Comparison of ENCODE assay signal across 9 cellular contexts in the genomic region with DNA sequence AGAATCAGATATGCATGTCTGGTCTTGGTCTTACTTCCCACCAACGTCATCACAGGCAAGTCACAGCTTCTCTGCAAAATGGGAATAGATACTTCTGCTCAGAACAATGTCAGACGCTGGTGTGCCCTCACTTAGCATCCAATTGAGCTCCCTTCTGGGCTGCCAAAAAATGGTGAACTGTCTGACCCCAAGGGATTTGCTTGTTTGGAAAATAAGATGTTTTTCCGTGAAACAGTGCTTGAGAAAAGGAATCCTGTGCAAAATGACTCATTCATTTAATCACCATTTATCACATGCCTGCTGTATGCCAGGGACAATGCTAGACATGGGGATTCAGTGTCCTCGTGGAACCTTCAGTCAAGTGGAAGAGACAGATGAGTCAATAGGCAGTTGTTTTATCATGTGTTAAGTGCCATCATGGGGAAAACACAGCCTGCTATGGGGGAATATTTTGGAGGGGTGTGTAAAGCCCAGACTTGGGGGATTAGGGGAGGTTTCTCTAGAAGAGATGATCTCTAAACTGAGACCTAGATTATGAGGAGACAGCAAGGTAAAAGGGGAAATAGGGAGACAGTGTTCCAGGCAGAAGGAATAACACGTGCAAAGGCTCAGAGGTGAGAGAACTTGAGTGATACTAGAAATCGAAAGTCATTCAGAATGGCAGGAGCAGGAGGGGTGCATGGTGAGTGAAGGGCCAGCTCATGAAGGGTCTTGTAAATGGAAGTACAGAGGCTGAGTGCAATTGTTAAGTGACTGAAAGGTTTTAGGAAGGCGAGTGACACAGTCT. TPM values are rescaled to one million over a fixed set of nuclear protein-coding genes. Genes with fewer than 3 reads are reported as not detected.
DNase-seq lines count a peak whose midpoint lies in the region; ATAC-seq and TF ChIP-seq lines count a peak whose summit lies in the region.
"Had no signal": no experiment of that assay in that cellular context is flagged by ENCODE, and none has a peak within 500 bp of the region (broad histone marks: within the 10 kb centered on the region; RNA-seq: fewer than 3 reads in every experiment).

No MANE protein-coding gene starts in this region.

- H3F3A ChIP-seq in PC-3 (ENCODE audit: low read length, unreplicated experiment), result no peaks in the 10 kb centered on the region

- H3K9me3 ChIP-seq in PC-3 (ENCODE audit: low read length) (no peaks in the 10 kb centered on the region), subcutaneous abdominal adipose tissue (ENCODE audit: control insufficient read depth in 5 of 5, low read length in 5 of 5) (no peaks in the 10 kb centered on the region)
- H3K9me3 ChIP-seq: pancreas had no signal

- H4K20me1 ChIP-seq in PC-3 (ENCODE audit: low read length), result no peaks in the 10 kb centered on the region

- peak overlapping the region; percentile 42 for H3K4me2 ChIP-seq in PC-3 (ENCODE audit: low read length)

- peaks cover 1 to 5% of the 10 kb centered on the region in 2 donors for H3K36me3 Mint-ChIP-seq in activated T-cell treated with anti-CD3 and anti-CD28 coated beads, Interleukin-2, amount 50 U/mL, for 72 hours (ENCODE audit: insufficient read depth in 2 of 2)
- no peaks in the 10 kb centered on the region for H3K36me3 Mint-ChIP-seq in progenitor cell of endocrine pancreas (ENCODE audit: insufficient read depth)

- no peak overlapping the region for H3K4me3 ChIP-seq in PC-3 (ENCODE audit: low read length)
- no peak overlapping the region for H3K4me3 ChIP-seq in subcutaneous abdominal adipose tissue (ENCODE audit: low read depth in 1 of 5, low read length in 5 of 5)
- H3K4me3 ChIP-seq: pancreas had no signal

- CTCF ChIA-PET in PC-3 (lab: Charles Lee), result interaction anchor here (0.5 to 0.7 kb wide), 2 partner anchors 11 to 85 kb away, joined by 3 to 4 read pairs; no protein-coding TSS in a partner anchor

- H3K9ac ChIP-seq in PC-3 (ENCODE audit: low read length) (peak overlapping the region; percentile 1; the same call in 1 of the 2 replicates), subcutaneous abdominal adipose tissue (ENCODE audit: low read length in 5 of 5) (no peak overlapping the region)

- H3K36me3 ChIP-seq in PC-3 (ENCODE audit: low read depth, low read length) (no peaks in the 10 kb centered on the region), subcutaneous abdominal adipose tissue (ENCODE audit: control insufficient read depth in 5 of 5, insufficient read depth in 5 of 5, low read length in 5 of 5) (no peaks in the 10 kb centered on the region)
- H3K36me3 ChIP-seq: pancreas had no signal

- intact Hi-C loops in PC-3 (cut with micrococcal nuclease), result loop anchor here (2.0 kb wide), 1 partner anchor 73 kb away; no protein-coding TSS in a partner anchor

- H3K4me1 Mint-ChIP-seq in activated T-cell treated with anti-CD3 and anti-CD28 coated beads, Interleukin-2, amount 50 U/mL, for 72 hours (ENCODE audit: low read depth), result peaks cover 53% of the 10 kb centered on the region
- H3K4me1 Mint-ChIP-seq in progenitor cell of endocrine pancreas (ENCODE audit: low read depth), result no peaks in the 10 kb centered on the region

- no peaks in the 10 kb centered on the region for H3K79me2 ChIP-seq in PC-3 (ENCODE audit: low read length)

- H3K9me2 ChIP-seq in PC-3 (replicated peaks; ENCODE audit: low read length), result no peaks in the 10 kb centered on the region

- peak overlapping the region; percentile 67 to 73 for H3K4me3 Mint-ChIP-seq in activated T-cell treated with anti-CD3 and anti-CD28 coated beads, Interleukin-2, amount 50 U/mL, for 72 hours
- no peak overlapping the region for H3K4me3 Mint-ChIP-seq in progenitor cell of endocrine pancreas (ENCODE audit: low read depth)

- H3K27me3 ChIP-seq in PC-3 (ENCODE audit: low read length), result no peaks in the 10 kb centered on the region
- H3K27me3 ChIP-seq in subcutaneous abdominal adipose tissue (ENCODE audit: control insufficient read depth in 5 of 5, insufficient read depth in 4 of 5, low read length in 5 of 5), result peaks cover 11 to 27% (median 20%) of the 10 kb centered on the region in 5 donors

- POLR2A ChIA-PET in PC-3 (lab: Charles Lee; ENCODE audit: unreplicated experiment), result interaction anchor here (0.5 to 0.6 kb wide), 3 partner anchors 31 to 245 kb away, joined by 4 to 12 read pairs (median 5); no protein-coding TSS in a partner anchor

- TF ChIP-seq CTCF in PC-3 (conservative IDR thresholded peaks at IDR 0.05; ENCODE audit: low read depth, low read length), result no peak
- TF ChIP-seq CTCF in progenitor cell of endocrine pancreas (IDR thresholded peaks at IDR 0.05; ENCODE audit: unreplicated experiment), result no peak

- H3K27me3 Mint-ChIP-seq in activated T-cell treated with anti-CD3 and anti-CD28 coated beads, Interleukin-2, amount 50 U/mL, for 72 hours (ENCODE audit: low read depth), result peaks cover 37% of the 10 kb centered on the region
- H3K27me3 Mint-ChIP-seq in progenitor cell of endocrine pancreas, result peaks cover 62% of the 10 kb centered on the region

- ATAC-seq in activated T-cell treated with anti-CD3 and anti-CD28 coated beads, Interleukin-2, amount 50 U/mL, for 72 hours (replicated peaks in 1 of 2), result peak; percentile 11 to 12
- peak; percentile 16; the same call in 1 of the 2 replicates for ATAC-seq in PC-3
- ATAC-seq in HG02973 (IDR thresholded peaks at IDR 0.05; ENCODE audit: unreplicated experiment), result no peak

- peak overlapping the region; percentile 49 for H3K27ac ChIP-seq in PC-3 (ENCODE audit: low read length)
- H3K27ac ChIP-seq in subcutaneous abdominal adipose tissue (ENCODE audit: low read depth, low read length), result peak overlapping the region; percentile 2
- H3K27ac ChIP-seq: pancreas had no signal

- no peak for DNase-seq in activated T-cell treated with anti-CD3 and anti-CD28 coated beads, Interleukin-2, amount 50 U/mL, for 72 hours
- DNase-seq in activated T-cell treated with anti-CD3 and anti-CD28 coated beads, Interleukin-2, amount 50 U/mL, for 48 hours, result no peak
- DNase-seq in PC-3 (peak; percentile 64), fibroblast of peridontal ligament (ENCODE audit: extremely low read depth) (peak; percentile 57), NK-92 (lab: John Stamatoyannopoulos, UW; ENCODE audit: unreplicated experiment) (no peak), progenitor cell of endocrine pancreas (ENCODE audit: low spot score, unreplicated experiment) (no peak)
- DNase-seq: pancreas had no signal

- H3K9me3 Mint-ChIP-seq in activated T-cell treated with anti-CD3 and anti-CD28 coated beads, Interleukin-2, amount 50 U/mL, for 72 hours, result no peaks in the 10 kb centered on the region
- H3K9me3 Mint-ChIP-seq in progenitor cell of endocrine pancreas (ENCODE audit: low read depth), result no peaks in the 10 kb centered on the region

- H3K4me1 ChIP-seq in PC-3 (ENCODE audit: insufficient read depth, low read length) (peaks cover 20% of the 10 kb centered on the region), subcutaneous abdominal adipose tissue (ENCODE audit: control insufficient read depth in 5 of 5, insufficient read depth in 5 of 5, low read length in 5 of 5) (peaks cover 4 to 17% (median 14%) of the 10 kb centered on the region in 5 donors)

- H3K27ac Mint-ChIP-seq in activated T-cell treated with anti-CD3 and anti-CD28 coated beads, Interleukin-2, amount 50 U/mL, for 72 hours, result peak overlapping the region; percentile 85
- no peak overlapping the region for H3K27ac Mint-ChIP-seq in progenitor cell of endocrine pancreas

- peak overlapping the region; percentile 46 for H2AFZ ChIP-seq in PC-3 (ENCODE audit: low read length)

- no TSS peak for BruUV-seq in PC-3 (replicated peaks; lab: Mats Ljungman, UMichigan)

RNA-seq across cellular contexts. Expression of a gene that starts 3.8 kb away (rescaled TPM):
- 1 to 10 TPM; 3.1 to 5.9 TPM for total RNA-seq in activated T-cell treated with anti-CD3 and anti-CD28 coated beads, Interleukin-2, amount 50 U/mL, for 72 hours
- total RNA-seq in PC-3 (2014; rRNA removed) (1.0 and 1.8 TPM in 2 replicates), progenitor cell of endocrine pancreas (not detected in 2 replicates)
- total RNA-seq: pancreas had no signal

Comparison
In these comparisons a context has a peak if more than half of its experiments do, and no peak if none do; other contexts are left out.
1. DNase-seq: peak in PC-3 (single experiment) and fibroblast of peridontal ligament (single experiment); none in activated T-cell treated with anti-CD3 and anti-CD28 coated beads, Interleukin-2, amount 50 U/mL, for 72 hours (0 of 2), activated T-cell treated with anti-CD3 and anti-CD28 coated beads, Interleukin-2, amount 50 U/mL, for 48 hours (0 of 2), NK-92 (single experiment) and progenitor cell of endocrine pancreas (single experiment).